In the genomic region with DNA sequence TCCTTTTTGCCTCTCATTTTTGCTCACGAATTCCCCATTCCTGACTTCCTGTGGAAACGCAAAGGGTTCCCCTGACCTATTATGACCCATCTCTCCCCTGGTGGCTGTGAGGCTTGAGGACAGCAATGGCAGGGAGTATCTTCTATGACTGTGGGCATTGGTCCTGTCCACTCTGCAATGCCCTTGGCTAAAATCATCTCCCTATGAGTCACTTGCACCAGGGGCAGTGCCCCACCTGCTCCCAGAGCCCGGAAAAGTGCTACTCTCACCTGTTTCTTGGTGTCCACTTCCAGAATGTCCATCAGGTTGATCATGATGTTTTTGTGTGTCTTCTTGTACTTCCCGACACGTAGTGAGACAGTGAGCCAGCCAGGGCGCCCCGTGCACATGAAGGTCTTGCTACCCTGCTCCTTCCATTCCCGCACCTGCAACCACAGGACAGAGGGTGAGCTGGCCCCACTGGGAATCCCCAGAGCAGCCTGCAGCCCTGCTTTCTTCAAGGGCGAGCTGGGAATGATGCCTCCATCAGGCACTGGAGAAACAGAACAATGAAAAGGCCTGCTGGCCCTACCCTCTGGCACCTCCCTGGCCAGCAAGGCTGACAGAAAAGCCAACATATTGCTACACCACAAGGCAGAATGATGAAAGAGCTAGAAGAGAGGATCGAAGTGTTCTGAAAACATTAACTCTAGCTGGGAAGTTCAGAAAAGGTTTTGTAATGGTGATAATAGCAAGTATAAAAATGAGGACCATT, we compare ENCODE assay signal across 11 cellular contexts. TPM values are rescaled to one million over a fixed set of nuclear protein-coding genes. Genes with fewer than 3 reads are reported as not detected.
A peak's percentile ranks its signal among the peaks of the same experiment; 100 is the strongest.
DNase-seq lines count a peak whose midpoint lies in the region; ATAC-seq, FAIRE-seq and TF ChIP-seq lines count a peak whose summit lies in the region.
"Had no signal": no experiment of that assay in that cellular context is flagged by ENCODE, and none has a peak within 500 bp of the region (broad histone marks: within the 10 kb centered on the region; RNA-seq: fewer than 3 reads in every experiment).

No MANE protein-coding gene starts in this region.

- WGBS in HepG2 (ENCODE audit: low lambda C conversion rate), result 25% methylated on average over 9 of the region's 10 CpGs

- ATAC-seq in HepG2, result peak; percentile 3; the same call in 1 of the 3 replicates

- no peaks in the 10 kb centered on the region for H3K9me3 Mint-ChIP-seq in activated T-cell treated with anti-CD3 and anti-CD28 coated beads, Interleukin-2, amount 50 U/mL, for 24 hours
- H3K9me3 Mint-ChIP-seq in brain (peaks cover 2 to 32% (median 15%) of the 10 kb centered on the region in 5 experiments), type B pancreatic cell (no peaks in the 10 kb centered on the region)

- peaks cover 5% of the 10 kb centered on the region for H3K27me3 Mint-ChIP-seq in activated T-cell treated with anti-CD3 and anti-CD28 coated beads, Interleukin-2, amount 50 U/mL, for 24 hours
- H3K27me3 Mint-ChIP-seq in brain, result peaks cover 14% of the 10 kb centered on the region
- H3K27me3 Mint-ChIP-seq in type B pancreatic cell, result no peaks in the 10 kb centered on the region

- H2AFZ ChIP-seq in HepG2 (ENCODE audit: low read length), result no peak overlapping the region
- H2AFZ ChIP-seq in OCI-LY7 (ENCODE audit: low read length), result no peak overlapping the region

- TF ChIP-seq POLR2A in HepG2 (IDR thresholded peaks at IDR 0.05; ENCODE audit: insufficient read depth in 1 of 2, low read depth in 2 of 2, low read length in 2 of 2), result 0 out of 4 replicates have a peak, but pooled peaks of 1 of the 2 experiments have one; percentile 7

- in situ Hi-C loops in HepG2 (cut with HindIII; ENCODE audit: extremely low pct_ligation_motif_present, low pct_unique_long_range_greater_than_20kb), result no loop called here

- peak overlapping the region; percentile 98 for H3K9ac ChIP-seq in HepG2 (ENCODE audit: insufficient read depth, low read depth, low read length)

- H3K9me3 ChIP-seq in HepG2 (ENCODE audit: low read length), result no peaks in the 10 kb centered on the region
- peaks cover 14% of the 10 kb centered on the region; the same call in 1 of the 2 replicates for H3K9me3 ChIP-seq in OCI-LY7 (ENCODE audit: low read length)
- H3K9me3 ChIP-seq: esophagus muscularis mucosa had no signal

- H3K27ac ChIP-seq in HepG2 (ENCODE audit: extremely low read length, insufficient read depth, low read length) (peak overlapping the region; percentile 99), OCI-LY7 (ENCODE audit: low read depth, low read length, poor library complexity, severe bottlenecking) (no peak overlapping the region)
- H3K27ac ChIP-seq: esophagus muscularis mucosa had no signal

- H3K27me3 ChIP-seq in HepG2 (ENCODE audit: control insufficient read depth in 1 of 2, insufficient read depth in 2 of 2, low read length in 2 of 2), result no peaks in the 10 kb centered on the region; a peak in 1 of 5 replicates

- CTCF ChIA-PET in HepG2 (lab: Yijun Ruan, JAX; ENCODE audit: low intra/inter-chr PET ratio, low total read pairs) (interaction anchor here (1.2 kb wide), 1 partner anchor 15 kb away, joined by 3 read pairs; no protein-coding TSS in a partner anchor), OCI-LY7 (lab: Charles Lee; ENCODE audit: unreplicated experiment) (no interaction called here)

- FAIRE-seq in HepG2 (lab: Jason Lieb, UNC), result peak; percentile 26

- peaks cover 76% of the 10 kb centered on the region for H3K4me1 ChIP-seq in HepG2 (ENCODE audit: insufficient read depth, low read length)
- H3K4me1 ChIP-seq in OCI-LY7 (ENCODE audit: insufficient read depth, low read length, poor library complexity, severe bottlenecking), result peaks cover 32% of the 10 kb centered on the region

- peaks cover 53% of the 10 kb centered on the region for H3K4me1 Mint-ChIP-seq in activated T-cell treated with anti-CD3 and anti-CD28 coated beads, Interleukin-2, amount 50 U/mL, for 24 hours (ENCODE audit: low read depth)
- H3K4me1 Mint-ChIP-seq in brain (peaks cover 66% of the 10 kb centered on the region), type B pancreatic cell (ENCODE audit: unreplicated experiment) (peaks cover 42% of the 10 kb centered on the region)

- peak; percentile 63 to 67; a peak in 2 of 4 replicates for TF ChIP-seq EP300 in HepG2 (IDR thresholded peaks at IDR 0.05; ENCODE audit: low read depth in 2 of 2, low read length in 2 of 2)
- TF ChIP-seq EP300 in HepG2 (CRISPR knock-in tag; IDR thresholded peaks at IDR 0.05; ENCODE audit: borderline replicate concordance), result no peak

- H3K9me2 ChIP-seq in OCI-LY7 (ENCODE audit: insufficient read depth, low read length), result no peaks in the 10 kb centered on the region

- peak overlapping the region; percentile 93 to 99 (median 98) for H3K4me3 ChIP-seq in HepG2 (replicated peaks in 1 of 3; ENCODE audit: insufficient read depth in 1 of 3, low read depth in 2 of 3, low read length in 3 of 3)
- no peak overlapping the region for H3K4me3 ChIP-seq in OCI-LY7 (ENCODE audit: low read depth, low read length, poor library complexity, severe bottlenecking)
- H3K4me3 ChIP-seq: esophagus muscularis mucosa had no signal

- BruUV-seq in HepG2 (replicated peaks; lab: Mats Ljungman, UMichigan) (no TSS peak), OCI-LY7 (replicated peaks; lab: Mats Ljungman, UMichigan) (no TSS peak)

- TF ChIP-seq CTCF in brain (conservative IDR thresholded peaks at IDR 0.05) (no peak), HepG2 (CRISPR knock-in tag; IDR thresholded peaks at IDR 0.05) (0 out of 2 replicates have a peak, but pooled peaks have one; percentile 13), type B pancreatic cell (conservative IDR thresholded peaks at IDR 0.05) (no peak), OCI-LY7 (conservative IDR thresholded peaks at IDR 0.05; ENCODE audit: low read length) (no peak)

- peak overlapping the region; percentile 24 for H3K27ac Mint-ChIP-seq in activated T-cell treated with anti-CD3 and anti-CD28 coated beads, Interleukin-2, amount 50 U/mL, for 24 hours
- H3K27ac Mint-ChIP-seq in brain, result peak overlapping the region in 3 of 5 experiments; percentile 36 to 65 (median 59)
- H3K27ac Mint-ChIP-seq in type B pancreatic cell, result peak overlapping the region; percentile 7
- H3K27ac Mint-ChIP-seq: activated naive CD8-positive, alpha-beta T cell had no signal

- no peak for DNase-seq in activated T-cell treated with anti-CD3 and anti-CD28 coated beads, Interleukin-2, amount 50 U/mL, for 24 hours
- DNase-seq in activated T-cell treated with anti-CD3 and anti-CD28 coated beads, Interleukin-2, amount 50 U/mL, for 1 hour, result no peak
- DNase-seq in HepG2 (ENCODE audit: low spot score), result peak; percentile 76
- DNase-seq in type B pancreatic cell (ENCODE audit: extremely low spot score, unreplicated experiment), result no peak
- no peak for DNase-seq in OCI-LY7 (ENCODE audit: low spot score)
- no peak for DNase-seq in T-helper 9 cell
- DNase-seq in DMS79 treated with DMSO at 0.1 percent for 48 hours (lab: John Stamatoyannopoulos, UW), result no peak
- DNase-seq: stimulated activated CD4-positive, alpha-beta T cell treated with anti-CD3 and anti-CD28 coated beads, Interleukin-4, amount 100 ng/mL, for 4 hours had no signal

- POLR2A ChIA-PET in HepG2 (lab: Yijun Ruan, JAX) (interaction anchor here (1.0 to 11.2 kb wide), 8 partner anchors 9 to 61 kb away, joined by 3 to 364 read pairs (median 38); no protein-coding TSS in a partner anchor), OCI-LY7 (lab: Charles Lee) (interaction anchor here (0.9 to 1.3 kb wide), 2 partner anchors 9 to 11 kb away, joined by 3 read pairs; no protein-coding TSS in a partner anchor)

- intact Hi-C loops in HepG2 (cut with micrococcal nuclease; ENCODE audit: unreplicated experiment), result no loop called here
- intact Hi-C loops in OCI-LY7 (cut with micrococcal nuclease; ENCODE audit: unreplicated experiment), result no loop called here

- H4K20me1 ChIP-seq in HepG2 (ENCODE audit: insufficient read depth, low read length), result peaks cover 80% of the 10 kb centered on the region
- H4K20me1 ChIP-seq in OCI-LY7 (ENCODE audit: insufficient read depth, low read length), result peaks cover 14% of the 10 kb centered on the region; the same call in 1 of the 2 replicates

- H3K4me3 Mint-ChIP-seq in activated T-cell treated with anti-CD3 and anti-CD28 coated beads, Interleukin-2, amount 50 U/mL, for 24 hours, result no peak overlapping the region
- H3K4me3 Mint-ChIP-seq in brain (peak overlapping the region; percentile 24 to 98 (median 93)), type B pancreatic cell (peak overlapping the region; percentile 98)
- H3K4me3 Mint-ChIP-seq: activated naive CD8-positive, alpha-beta T cell had no signal

- H3K36me3 Mint-ChIP-seq in activated T-cell treated with anti-CD3 and anti-CD28 coated beads, Interleukin-2, amount 50 U/mL, for 24 hours (ENCODE audit: low read depth), result peaks cover 83% of the 10 kb centered on the region
- H3K36me3 Mint-ChIP-seq in brain (peaks cover 65% of the 10 kb centered on the region), type B pancreatic cell (peaks cover 33% of the 10 kb centered on the region)

- TF ChIP-seq RAD21 in HepG2 (CRISPR knock-in tag; IDR thresholded peaks at IDR 0.05), result no peak

- peaks cover 91% of the 10 kb centered on the region for H3K79me2 ChIP-seq in HepG2 (ENCODE audit: insufficient read depth, low read length)
- peaks cover 42% of the 10 kb centered on the region for H3K79me2 ChIP-seq in OCI-LY7 (ENCODE audit: insufficient read depth, low read depth, low read length)

- H3K36me3 ChIP-seq in HepG2 (replicated peaks in 1 of 2; ENCODE audit: control insufficient read depth in 1 of 2, insufficient read depth in 2 of 2, low read length in 2 of 2), result peaks cover 7 to 63% of the 10 kb centered on the region in 2 experiments
- peaks cover 66% of the 10 kb centered on the region for H3K36me3 ChIP-seq in OCI-LY7 (ENCODE audit: insufficient read depth, low read length)

- peak overlapping the region; percentile 100 for H3K4me2 ChIP-seq in HepG2 (ENCODE audit: low read depth, low read length)
- no peak overlapping the region for H3K4me2 ChIP-seq in OCI-LY7 (ENCODE audit: low read length)

RNA-seq across cellular contexts. Expression of a gene that starts 3.5 kb away (rescaled TPM):
- 158 TPM for polyA plus RNA-seq in brain (ENCODE audit: insufficient read depth, low read depth, low replicate concordance)
- 250 and 448 TPM in 2 replicates for total RNA-seq in HepG2 (2016; rRNA removed; fragmentation: Illumina TruSeq; extraction: Trizol)
- 49.9 and 51.0 TPM in 2 replicates for total RNA-seq in HepG2 (2016; cell fraction: cytosol; rRNA removed; fragmentation: Illumina TruSeq; extraction: Trizol; ENCODE audit: low read depth)
- total RNA-seq in HepG2 (2016; cell fraction: insoluble cytoplasmic fraction; rRNA removed; fragmentation: Illumina TruSeq; extraction: Trizol), result 228 and 439 TPM in 2 replicates
- total RNA-seq in HepG2 (2016; cell fraction: membrane; rRNA removed; fragmentation: Illumina TruSeq; extraction: Trizol), result 153 and 157 TPM in 2 replicates
- total RNA-seq in HepG2 (2016; cell fraction: nucleus; rRNA removed; fragmentation: Illumina TruSeq; extraction: Trizol), result 410 and 468 TPM in 2 replicates
- 374 and 484 TPM in 2 replicates for polyA plus RNA-seq in HepG2 (2011; rRNA removed)
- 348 and 453 TPM in 2 replicates for polyA plus RNA-seq in HepG2 (2011; cell fraction: cytosol; rRNA removed)
- polyA plus RNA-seq in HepG2 (2011; cell fraction: nucleus; rRNA removed), result 376 and 486 TPM in 2 replicates
- polyA plus RNA-seq in HepG2 (2012), result 453 and 672 TPM in 2 replicates
- polyA plus RNA-seq in HepG2 (2016; cell fraction: cytosol; fragmentation: Illumina TruSeq; extraction: Trizol; ENCODE audit: low read depth), result 36.9 and 39.3 TPM in 2 replicates
- polyA plus RNA-seq in HepG2 (2016; cell fraction: insoluble cytoplasmic fraction; fragmentation: Illumina TruSeq; extraction: Trizol; ENCODE audit: low read depth), result 202 and 215 TPM in 2 replicates
- polyA plus RNA-seq in HepG2 (2016; cell fraction: membrane; fragmentation: Illumina TruSeq; extraction: Trizol; ENCODE audit: low read depth), result 86.7 and 89.8 TPM in 2 replicates
- 516 and 527 TPM in 2 replicates for polyA plus RNA-seq in HepG2 (2016; cell fraction: nucleus; fragmentation: Illumina TruSeq; extraction: Trizol; ENCODE audit: insufficient read depth, low read depth)
- polyA minus RNA-seq in HepG2 (2011; rRNA and poly(A)+ RNA removed; ENCODE audit: low replicate concordance), result 777 and 2,246 TPM in 2 replicates
- polyA minus RNA-seq in HepG2 (2011; cell fraction: cytosol; rRNA and poly(A)+ RNA removed), result 316 and 502 TPM in 2 replicates
- polyA minus RNA-seq in HepG2 (2011; cell fraction: nucleus; rRNA and poly(A)+ RNA removed), result 197 and 218 TPM in 2 replicates
- total RNA-seq in type B pancreatic cell (ENCODE audit: low replicate concordance), result 119 and 149 TPM in 2 replicates
- total RNA-seq in OCI-LY7 (2014; rRNA removed; shearing (Covaris generic)), result 40.5 and 45.7 TPM in 2 replicates
- 84.4 and 93.6 TPM in 2 replicates for total RNA-seq in OCI-LY7 (2022)

Comparison
In these comparisons a context has a peak if more than half of its experiments do, and no peak if none do; other contexts are left out.
1. H3K27ac Mint-ChIP-seq: peak in every context shown above with its lines; median percentile 59 in brain; 24 in activated T-cell treated with anti-CD3 and anti-CD28 coated beads, Interleukin-2, amount 50 U/mL, for 24 hours; 7 in type B pancreatic cell.